In the genomic region with DNA sequence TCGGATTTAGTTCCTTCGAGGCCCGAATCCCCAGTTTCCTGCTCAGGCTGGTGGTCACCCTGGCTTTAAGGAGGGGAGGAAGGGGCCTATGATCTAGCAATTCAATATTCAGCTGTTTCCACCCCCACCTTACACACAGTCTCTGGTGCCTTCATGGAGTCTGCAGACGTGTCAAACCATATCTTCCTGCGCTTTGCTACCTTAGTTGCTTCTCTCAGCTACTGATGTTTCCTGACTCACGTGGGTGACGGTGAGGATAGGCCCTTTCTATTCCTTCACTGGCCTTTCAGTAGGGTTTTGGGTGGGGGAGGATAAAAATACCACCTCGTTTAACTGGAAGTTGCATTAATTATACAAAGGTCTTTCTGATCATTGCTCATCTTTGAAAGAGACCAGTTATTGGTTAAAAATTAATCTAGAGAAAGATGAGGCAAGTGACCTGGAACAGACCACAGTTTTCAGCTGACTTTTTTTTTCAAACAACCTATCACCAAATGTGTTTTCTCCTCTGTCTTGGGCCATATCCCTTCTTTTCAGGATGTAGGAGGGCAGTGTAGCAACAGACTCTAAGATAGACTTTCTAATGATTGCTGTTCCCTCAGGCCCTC, we compare ENCODE assay signal across 15 cellular contexts. TPM values are rescaled to one million over a fixed set of nuclear protein-coding genes. Genes with fewer than 3 reads are reported as not detected.
DNase-seq lines count a peak whose midpoint lies in the region; ATAC-seq, FAIRE-seq and TF ChIP-seq lines count a peak whose summit lies in the region.
"Had no signal": no experiment of that assay in that cellular context is flagged by ENCODE, and none has a peak within 500 bp of the region (broad histone marks: within the 10 kb centered on the region; RNA-seq: fewer than 3 reads in every experiment).

No MANE protein-coding gene starts in this region.

- H3K4me3 Mint-ChIP-seq in T-helper 17 cell (no peak overlapping the region), progenitor cell of endocrine pancreas (ENCODE audit: low read depth) (no peak overlapping the region)

- no peak for TF ChIP-seq POLR2A in HCT116 (IDR thresholded peaks at IDR 0.05; ENCODE audit: borderline replicate concordance, extremely low read depth, insufficient read depth, insufficient read length)

- peaks cover 28 to 53% of the 10 kb centered on the region in 2 experiments for H3K4me1 ChIP-seq in HCT116 (ENCODE audit: control insufficient read depth in 1 of 2, insufficient read depth in 2 of 2, low read length in 2 of 2)
- peaks cover 11 to 20% of the 10 kb centered on the region in 2 donors for H3K4me1 ChIP-seq in kidney (ENCODE audit: control insufficient read depth in 1 of 2, insufficient read depth in 1 of 2, low read depth in 1 of 2, low read length in 2 of 2)
- H3K4me1 ChIP-seq: BLaER1 had no signal

- peak overlapping the region; percentile 47 for H2AFZ ChIP-seq in HCT116 (ENCODE audit: low read depth, low read length, poor library complexity, severe bottlenecking)

- H3K36me3 Mint-ChIP-seq in T-helper 17 cell (ENCODE audit: low read depth), result peaks cover 4% of the 10 kb centered on the region
- H3K36me3 Mint-ChIP-seq in progenitor cell of endocrine pancreas (ENCODE audit: insufficient read depth), result no peaks in the 10 kb centered on the region

- TF ChIP-seq RAD21 in HCT116 (IDR thresholded peaks at IDR 0.05; ENCODE audit: low read depth), result no peak

- H3K4me3 ChIP-seq in HCT116 (replicated peaks in 1 of 2; ENCODE audit: low read depth in 1 of 2, low read length in 2 of 2) (peak overlapping the region in 1 of 2 experiments; percentile 26; a peak in 2 of 4 replicates), kidney (ENCODE audit: low read length in 2 of 2) (no peak overlapping the region)
- H3K4me3 ChIP-seq: BLaER1, upper lobe of left lung had no signal

- H3K36me3 ChIP-seq in HCT116 (ENCODE audit: control insufficient read depth in 1 of 2, insufficient read depth in 2 of 2, low read length in 2 of 2) (no peaks in the 10 kb centered on the region), kidney (ENCODE audit: control insufficient read depth in 1 of 2, insufficient read depth in 2 of 2, low read length in 2 of 2) (no peaks in the 10 kb centered on the region)
- H3K36me3 ChIP-seq: BLaER1, upper lobe of left lung had no signal

- H3K9ac ChIP-seq in HCT116 (ENCODE audit: low read length) (peak overlapping the region; percentile 11), kidney (ENCODE audit: low read length in 2 of 2) (no peak overlapping the region)
- H3K9ac ChIP-seq: BLaER1, KMS-11 had no signal

- BruUV-seq in HCT116 (replicated peaks; lab: Mats Ljungman, UMichigan), result no TSS peak

- H3K9me3 Mint-ChIP-seq in progenitor cell of endocrine pancreas (ENCODE audit: low read depth), result no peaks in the 10 kb centered on the region

- peak overlapping the region; percentile 56 for H3K27ac ChIP-seq in HCT116 (ENCODE audit: low read depth, low read length)
- peak overlapping the region; percentile 74 to 78 for H3K27ac ChIP-seq in kidney (ENCODE audit: low read depth in 2 of 2, low read length in 2 of 2)
- H3K27ac ChIP-seq: BLaER1, KMS-11 had no signal

- H3K9me2 ChIP-seq in HCT116 (ENCODE audit: insufficient read depth), result no peaks in the 10 kb centered on the region

- POLR2A ChIA-PET in HCT116 (lab: Charles Lee), result interaction anchor here (1.6 to 2.1 kb wide), 4 partner anchors 10 to 78 kb away, joined by 5 to 26 read pairs (median 7); a partner anchor contains a TSS

- no peaks in the 10 kb centered on the region for H3K27me3 ChIP-seq in HCT116 (ENCODE audit: insufficient read depth, low read length)
- H3K27me3 ChIP-seq: BLaER1, upper lobe of left lung had no signal

- no peak for TF ChIP-seq CTCF in HCT116 (IDR thresholded peaks at IDR 0.05 in 2 of 3, conservative IDR thresholded peaks at IDR 0.05 in 1 of 3; ENCODE audit: borderline replicate concordance in 1 of 3, insufficient read depth in 1 of 3, low read depth in 2 of 3, low read length in 2 of 3)
- no peak for TF ChIP-seq CTCF in kidney (IDR thresholded peaks at IDR 0.05; ENCODE audit: borderline replicate concordance, extremely low read depth, insufficient read depth)
- no peak for TF ChIP-seq CTCF in progenitor cell of endocrine pancreas (IDR thresholded peaks at IDR 0.05; ENCODE audit: unreplicated experiment)

- CTCF ChIA-PET in HCT116 (lab: Charles Lee), result interaction anchor here (0.7 kb wide), 1 partner anchor 71 kb away, joined by 3 read pairs; a partner anchor contains a TSS

- DNase-seq in HCT116 (ENCODE audit: low read depth, low spot score), result no peak
- no peak for DNase-seq in T-helper 17 cell
- DNase-seq in kidney, result no peak
- no peak for DNase-seq in progenitor cell of endocrine pancreas (ENCODE audit: low spot score, unreplicated experiment)
- DNase-seq in NCI-H1105 treated with DMSO at 0.1 percent for 48 hours (lab: John Stamatoyannopoulos, UW), result no peak
- no peak for DNase-seq in NCI-H1417 (lab: John Stamatoyannopoulos, UW)
- DNase-seq: activated CD4-positive, alpha-beta T cell treated with anti-CD3 and anti-CD28 coated beads, Interleukin-2, amount 50 U/mL, for 4 hours; aorta; NCI-H510A treated with DMSO at 0.1 percent for 48 hours; stimulated activated CD4-positive, alpha-beta T cell treated with anti-CD3 and anti-CD28 coated beads, Interleukin-1b, Interleukin-23, amount 100 ng/mL, for 48 hours; upper lobe of left lung had no signal

- H3K4me2 ChIP-seq in HCT116 (ENCODE audit: low read length), result peak overlapping the region; percentile 65
- H3K4me2 ChIP-seq: BLaER1, KMS-11 had no signal

- H3K79me2 ChIP-seq in HCT116 (ENCODE audit: insufficient read depth, low read length), result no peaks in the 10 kb centered on the region

- H3K9me3 ChIP-seq in HCT116 (ENCODE audit: control insufficient read depth in 1 of 2, insufficient read depth in 1 of 2, low read depth in 1 of 2, low read length in 2 of 2) (no peaks in the 10 kb centered on the region), T-helper 17 cell (ENCODE audit: control insufficient read depth, low read length, poor library complexity, severe bottlenecking) (no peaks in the 10 kb centered on the region), kidney (ENCODE audit: control insufficient read depth in 1 of 2, low read length in 2 of 2) (no peaks in the 10 kb centered on the region)
- H3K9me3 ChIP-seq: BLaER1, upper lobe of left lung had no signal

- FAIRE-seq in kidney (lab: Jason Lieb, UNC), result no peak
- FAIRE-seq: GM12891 had no signal

- H3K27ac Mint-ChIP-seq in T-helper 17 cell (peak overlapping the region; percentile 11), progenitor cell of endocrine pancreas (peak overlapping the region; percentile 83)

- H3K4me1 Mint-ChIP-seq in T-helper 17 cell, result no peaks in the 10 kb centered on the region
- peaks cover 23% of the 10 kb centered on the region for H3K4me1 Mint-ChIP-seq in progenitor cell of endocrine pancreas (ENCODE audit: low read depth)

- H4K20me1 ChIP-seq in HCT116 (ENCODE audit: insufficient read depth), result no peaks in the 10 kb centered on the region
- H4K20me1 ChIP-seq: BLaER1 had no signal

- RAD21 ChIA-PET in HCT116 (lab: Charles Lee; ENCODE audit: low non-redundant PET in 1 of 2, low total read pairs in 2 of 2, uncharacterized antibody in 2 of 2, unreplicated experiment in 2 of 2), result interaction anchor here (1.1 to 1.3 kb wide), 2 partner anchors 12 to 71 kb away, joined by 3 to 7 read pairs; a partner anchor contains a TSS

- ATAC-seq in HCT116, result peak; percentile 34
- ATAC-seq in T-helper 17 cell, result no peak
- ATAC-seq in HG03520 (IDR thresholded peaks at IDR 0.05; ENCODE audit: unreplicated experiment), result no peak

- H3K27me3 Mint-ChIP-seq in T-helper 17 cell (peaks cover 5% of the 10 kb centered on the region), progenitor cell of endocrine pancreas (no peaks in the 10 kb centered on the region)

- intact Hi-C loops in HCT116 (cut with micrococcal nuclease) (no loop called here), kidney (cut with DNase I) (no loop called here)

TF ChIP-seq in HCT116, 20 proteins besides CTCF, POLR2A, EP300 and RAD21:
- TF ChIP-seq ELF1 (IDR thresholded peaks at IDR 0.05; ENCODE audit: borderline replicate concordance, low read depth) (no peak), FOSL1 (IDR thresholded peaks at IDR 0.05; ENCODE audit: low read depth) (no peak), SP1 (IDR thresholded peaks at IDR 0.05; ENCODE audit: low read depth) (no peak; the same call in 1 of the 2 replicates), JUND (IDR thresholded peaks at IDR 0.05) (peak; percentile 34; the same call in 1 of the 2 replicates), CBX3 (IDR thresholded peaks at IDR 0.05; ENCODE audit: low read depth) (0 out of 2 replicates have a peak, but pooled peaks have one; percentile 12), YY1 (IDR thresholded peaks at IDR 0.05; ENCODE audit: extremely low read depth, insufficient replicate concordance, low read depth, low read length) (no peak), EZH2phosphoT487 (IDR thresholded peaks at IDR 0.05; ENCODE audit: borderline replicate concordance) (no peak)
- TF ChIP-seq, protein P1, sequence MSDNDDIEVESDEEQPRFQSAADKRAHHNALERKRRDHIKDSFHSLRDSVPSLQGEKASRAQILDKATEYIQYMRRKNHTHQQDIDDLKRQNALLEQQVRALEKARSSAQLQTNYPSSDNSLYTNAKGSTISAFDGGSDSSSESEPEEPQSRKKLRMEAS (IDR thresholded peaks at IDR 0.05), result no peak

RNA-seq across cellular contexts. Expression of a gene that starts 49.7 kb away (rescaled TPM):
- total RNA-seq in HCT116 (2021; ENCODE audit: unreplicated experiment) (2.7 TPM), T-helper 17 cell (under 1 TPM; 0.26 to 0.40 TPM), kidney (0.98 TPM), progenitor cell of endocrine pancreas (0.29 and 0.71 TPM in 2 replicates)
- 0.51 and 1.1 TPM in 2 replicates for polyA plus RNA-seq in HCT116 (2012)
- 3.2 TPM for polyA plus RNA-seq in kidney (ENCODE audit: insufficient read depth, low read depth, low replicate concordance)
- total RNA-seq: aorta had no signal

RNA-seq across cellular contexts. Expression of a gene that starts 58.0 kb away (rescaled TPM):
- total RNA-seq in HCT116 (2021; ENCODE audit: unreplicated experiment), result 223 TPM
- polyA plus RNA-seq in HCT116 (2012), result 360 and 395 TPM in 2 replicates
- total RNA-seq in T-helper 17 cell, result 10 to 100 TPM; 51.6 to 90.3 TPM
- 377 TPM for total RNA-seq in kidney
- polyA plus RNA-seq in kidney (ENCODE audit: insufficient read depth, low read depth, low replicate concordance), result 361 TPM
- total RNA-seq in progenitor cell of endocrine pancreas, result 56.1 and 56.5 TPM in 2 replicates
